2 cellular contexts compared by ENCODE assay signal in the genomic region with DNA sequence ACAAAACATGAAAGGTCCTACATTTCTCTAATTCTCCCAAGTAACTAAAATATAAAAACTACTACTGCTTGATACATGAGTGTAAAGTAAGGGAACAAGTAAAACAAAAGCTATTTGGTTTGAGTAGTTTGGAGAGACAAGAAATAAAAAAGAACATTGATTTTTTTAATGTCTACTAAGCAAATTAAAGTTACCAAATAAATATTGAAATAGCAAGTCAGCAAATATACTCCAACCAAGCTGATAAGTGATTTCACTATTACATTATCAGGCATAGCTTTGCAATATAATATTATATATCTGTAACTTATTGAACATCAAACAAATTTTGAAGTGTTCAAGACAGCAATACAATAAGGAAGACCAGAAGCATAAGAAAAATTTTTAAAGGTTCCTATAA.
TF ChIP-seq lines count a peak whose summit lies in the region.

No MANE protein-coding gene starts in this region.

TF ChIP-seq in K562, 482 proteins besides CTCF, POLR2A, EP300 and RAD21 (continued from another document):
- TF ChIP-seq ZBTB49 (CRISPR knock-in tag; IDR thresholded peaks at IDR 0.05; ENCODE audit: borderline replicate concordance) (no peak), ZNF507 (tag; conservative IDR thresholded peaks at IDR 0.05) (no peak), FOXJ3 (CRISPR knock-in tag; IDR thresholded peaks at IDR 0.05) (no peak), SMAD1 (IDR thresholded peaks at IDR 0.05; ENCODE audit: low read depth, low read length, partially characterized antibody) (no peak), MAFF (IDR thresholded peaks at IDR 0.05; ENCODE audit: low read length) (peak; percentile 82), ZNF586 (CRISPR knock-in tag; conservative IDR thresholded peaks at IDR 0.05) (no peak), NFIC (IDR thresholded peaks at IDR 0.05) (no peak), SRSF9 (IDR thresholded peaks at IDR 0.05; ENCODE audit: borderline replicate concordance, low read depth, low read length) (no peak), IRF2 (CRISPR knock-in tag; IDR thresholded peaks at IDR 0.05) (no peak), ARNT (IDR thresholded peaks at IDR 0.05) (no peak), MAFG (tag; conservative IDR thresholded peaks at IDR 0.05) (peak; percentile 80), ZZZ3 (IDR thresholded peaks at IDR 0.05) (no peak), ZFPM2 (CRISPR knock-in tag; IDR thresholded peaks at IDR 0.05) (no peak), ZNF3 (CRISPR knock-in tag; IDR thresholded peaks at IDR 0.05) (no peak), RNF2 (IDR thresholded peaks at IDR 0.05) (no peak), TAF7 (tag; IDR thresholded peaks at IDR 0.05) (no peak), BRCA1 (IDR thresholded peaks at IDR 0.05) (no peak), BRCA1 (CRISPR knock-in tag; IDR thresholded peaks at IDR 0.05) (no peak), CBX2 (IDR thresholded peaks at IDR 0.05; ENCODE audit: insufficient read depth, low read length, poor library complexity, severe bottlenecking) (no peak), PHB (CRISPR knock-in tag; IDR thresholded peaks at IDR 0.05) (no peak), MAFK (IDR thresholded peaks at IDR 0.05; ENCODE audit: low read length) (peak; percentile 81), C11orf30 (IDR thresholded peaks at IDR 0.05; ENCODE audit: low read depth) (peak; percentile 91), ZNF354B (CRISPR knock-in tag; IDR thresholded peaks at IDR 0.05) (no peak), ZNF316 (IDR thresholded peaks at IDR 0.05) (peak; percentile 97), ATF3 (IDR thresholded peaks at IDR 0.05) (no peak), ATF3 (CRISPR knock-in tag; conservative IDR thresholded peaks at IDR 0.05) (no peak)
- TF ChIP-seq, protein P1, sequence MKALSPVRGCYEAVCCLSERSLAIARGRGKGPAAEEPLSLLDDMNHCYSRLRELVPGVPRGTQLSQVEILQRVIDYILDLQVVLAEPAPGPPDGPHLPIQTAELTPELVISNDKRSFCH (CRISPR knock-in tag; IDR thresholded peaks at IDR 0.05), result no peak
- TF ChIP-seq, protein P1 (tag; IDR thresholded peaks at IDR 0.05), result no peak
- TF ChIP-seq, protein P2, sequence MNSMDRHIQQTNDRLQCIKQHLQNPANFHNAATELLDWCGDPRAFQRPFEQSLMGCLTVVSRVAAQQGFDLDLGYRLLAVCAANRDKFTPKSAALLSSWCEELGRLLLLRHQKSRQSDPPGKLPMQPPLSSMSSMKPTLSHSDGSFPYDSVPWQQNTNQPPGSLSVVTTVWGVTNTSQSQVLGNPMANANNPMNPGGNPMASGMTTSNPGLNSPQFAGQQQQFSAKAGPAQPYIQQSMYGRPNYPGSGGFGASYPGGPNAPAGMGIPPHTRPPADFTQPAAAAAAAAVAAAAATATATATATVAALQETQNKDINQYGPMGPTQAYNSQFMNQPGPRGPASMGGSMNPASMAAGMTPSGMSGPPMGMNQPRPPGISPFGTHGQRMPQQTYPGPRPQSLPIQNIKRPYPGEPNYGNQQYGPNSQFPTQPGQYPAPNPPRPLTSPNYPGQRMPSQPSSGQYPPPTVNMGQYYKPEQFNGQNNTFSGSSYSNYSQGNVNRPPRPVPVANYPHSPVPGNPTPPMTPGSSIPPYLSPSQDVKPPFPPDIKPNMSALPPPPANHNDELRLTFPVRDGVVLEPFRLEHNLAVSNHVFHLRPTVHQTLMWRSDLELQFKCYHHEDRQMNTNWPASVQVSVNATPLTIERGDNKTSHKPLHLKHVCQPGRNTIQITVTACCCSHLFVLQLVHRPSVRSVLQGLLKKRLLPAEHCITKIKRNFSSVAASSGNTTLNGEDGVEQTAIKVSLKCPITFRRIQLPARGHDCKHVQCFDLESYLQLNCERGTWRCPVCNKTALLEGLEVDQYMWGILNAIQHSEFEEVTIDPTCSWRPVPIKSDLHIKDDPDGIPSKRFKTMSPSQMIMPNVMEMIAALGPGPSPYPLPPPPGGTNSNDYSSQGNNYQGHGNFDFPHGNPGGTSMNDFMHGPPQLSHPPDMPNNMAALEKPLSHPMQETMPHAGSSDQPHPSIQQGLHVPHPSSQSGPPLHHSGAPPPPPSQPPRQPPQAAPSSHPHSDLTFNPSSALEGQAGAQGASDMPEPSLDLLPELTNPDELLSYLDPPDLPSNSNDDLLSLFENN (IDR thresholded peaks at IDR 0.05; ENCODE audit: low read depth in 2 of 2, low read length in 2 of 2), result no peak

TF ChIP-seq in HepG2, 621 proteins besides CTCF, POLR2A, EP300 and RAD21 (continued from another document):
- TF ChIP-seq ZNF75D (CRISPR knock-in tag; IDR thresholded peaks at IDR 0.05; ENCODE audit: borderline replicate concordance) (no peak), ELF1 (CRISPR knock-in tag; IDR thresholded peaks at IDR 0.05) (no peak), TCF12 (IDR thresholded peaks at IDR 0.05) (no peak), TCF12 (CRISPR knock-in tag; IDR thresholded peaks at IDR 0.05) (no peak)
